1 cellular context compared by ENCODE assay signal in genomic region chr7:129433823-129434171, GRCh38.
TF ChIP-seq lines count a peak whose summit lies in the region.

No MANE protein-coding gene starts in this region.

TF ChIP-seq in K562, 482 proteins besides CTCF, POLR2A, EP300 and RAD21 (continued from another document and continues in another):
- TF ChIP-seq ZC3H4 (CRISPR knock-in tag; IDR thresholded peaks at IDR 0.05; ENCODE audit: borderline replicate concordance) (0 out of 2 replicates have a peak, but pooled peaks have one; percentile 59), XRCC3 (IDR thresholded peaks at IDR 0.05) (no peak), SOX6 (IDR thresholded peaks at IDR 0.05) (no peak), ZNF384 (IDR thresholded peaks at IDR 0.05; ENCODE audit: low read depth, low read length) (0 out of 2 replicates have a peak, but pooled peaks have one; percentile 12), SMARCE1 (IDR thresholded peaks at IDR 0.05) (peak; percentile 24; the same call in 1 of the 2 replicates), CSDE1 (IDR thresholded peaks at IDR 0.05) (no peak), ZNF512 (tag; IDR thresholded peaks at IDR 0.05) (no peak), HNRNPK (IDR thresholded peaks at IDR 0.05; ENCODE audit: low read depth, low read length, poor library complexity, severe bottlenecking) (no peak), PATZ1 (CRISPR knock-in tag; IDR thresholded peaks at IDR 0.05; ENCODE audit: borderline replicate concordance) (no peak), ILF3 (IDR thresholded peaks at IDR 0.05; ENCODE audit: borderline replicate concordance) (no peak), HBP1 (CRISPR knock-in tag; IDR thresholded peaks at IDR 0.05) (no peak; the same call in 1 of the 2 replicates), ZNF41 (CRISPR knock-in tag; conservative IDR thresholded peaks at IDR 0.05) (no peak), RUNX1 (IDR thresholded peaks at IDR 0.05; ENCODE audit: low read depth) (no peak), HMGXB4 (CRISPR knock-in tag; IDR thresholded peaks at IDR 0.05) (no peak), ETS2 (tag; IDR thresholded peaks at IDR 0.05; ENCODE audit: borderline replicate concordance, poor library complexity, severe bottlenecking) (no peak), JUND (IDR thresholded peaks at IDR 0.05; ENCODE audit: borderline replicate concordance, low read depth, low read length) (0 out of 2 replicates have a peak, but pooled peaks have one; percentile 31), JUND (tag; IDR thresholded peaks at IDR 0.05; ENCODE audit: borderline replicate concordance, low read depth, low read length) (no peak), C11orf30 (IDR thresholded peaks at IDR 0.05; ENCODE audit: low read depth) (no peak), NR3C1 (CRISPR knock-in tag; IDR thresholded peaks at IDR 0.05) (no peak), ELF1 (tag; IDR thresholded peaks at IDR 0.05) (no peak), SETDB1 (IDR thresholded peaks at IDR 0.05; ENCODE audit: low read length) (no peak), MEF2A (IDR thresholded peaks at IDR 0.05; ENCODE audit: control insufficient read depth, low read depth, low read length) (no peak), AFF1 (IDR thresholded peaks at IDR 0.05; ENCODE audit: low read depth in 1 of 2, partially characterized antibody in 2 of 2) (no peak), BRD9 (IDR thresholded peaks at IDR 0.05; ENCODE audit: low read depth, partially characterized antibody) (no peak), PURB (CRISPR knock-in tag; IDR thresholded peaks at IDR 0.05; ENCODE audit: low read depth) (no peak), NFATC3 (IDR thresholded peaks at IDR 0.05) (no peak), SMAD3 (CRISPR knock-in tag; conservative IDR thresholded peaks at IDR 0.05) (no peak), CC2D1A (IDR thresholded peaks at IDR 0.05) (0 out of 2 replicates have a peak, but pooled peaks have one; percentile 12), CBFA2T2 (conservative IDR thresholded peaks at IDR 0.05) (no peak), ZNF445 (CRISPR knock-in tag; IDR thresholded peaks at IDR 0.05; ENCODE audit: low read depth) (no peak), GATAD2B (IDR thresholded peaks at IDR 0.05; ENCODE audit: borderline replicate concordance) (no peak), ZNF764 (CRISPR knock-in tag; IDR thresholded peaks at IDR 0.05; ENCODE audit: low read depth) (no peak), MIER1 (IDR thresholded peaks at IDR 0.05; ENCODE audit: low read depth) (no peak), HMGN3 (IDR thresholded peaks at IDR 0.05; ENCODE audit: borderline replicate concordance, extremely low read depth, insufficient read length, low read depth, low read length) (no peak), CLOCK (CRISPR knock-in tag; IDR thresholded peaks at IDR 0.05; ENCODE audit: borderline replicate concordance) (no peak), PTBP1 (IDR thresholded peaks at IDR 0.05; ENCODE audit: low read depth, low read length) (0 out of 2 replicates have a peak, but pooled peaks have one; percentile 18)
- TF ChIP-seq, protein P1, sequence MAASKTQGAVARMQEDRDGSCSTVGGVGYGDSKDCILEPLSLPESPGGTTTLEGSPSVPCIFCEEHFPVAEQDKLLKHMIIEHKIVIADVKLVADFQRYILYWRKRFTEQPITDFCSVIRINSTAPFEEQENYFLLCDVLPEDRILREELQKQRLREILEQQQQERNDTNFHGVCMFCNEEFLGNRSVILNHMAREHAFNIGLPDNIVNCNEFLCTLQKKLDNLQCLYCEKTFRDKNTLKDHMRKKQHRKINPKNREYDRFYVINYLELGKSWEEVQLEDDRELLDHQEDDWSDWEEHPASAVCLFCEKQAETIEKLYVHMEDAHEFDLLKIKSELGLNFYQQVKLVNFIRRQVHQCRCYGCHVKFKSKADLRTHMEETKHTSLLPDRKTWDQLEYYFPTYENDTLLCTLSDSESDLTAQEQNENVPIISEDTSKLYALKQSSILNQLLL (CRISPR knock-in tag; IDR thresholded peaks at IDR 0.05; ENCODE audit: borderline replicate concordance), result no peak
- TF ChIP-seq, protein P2, sequence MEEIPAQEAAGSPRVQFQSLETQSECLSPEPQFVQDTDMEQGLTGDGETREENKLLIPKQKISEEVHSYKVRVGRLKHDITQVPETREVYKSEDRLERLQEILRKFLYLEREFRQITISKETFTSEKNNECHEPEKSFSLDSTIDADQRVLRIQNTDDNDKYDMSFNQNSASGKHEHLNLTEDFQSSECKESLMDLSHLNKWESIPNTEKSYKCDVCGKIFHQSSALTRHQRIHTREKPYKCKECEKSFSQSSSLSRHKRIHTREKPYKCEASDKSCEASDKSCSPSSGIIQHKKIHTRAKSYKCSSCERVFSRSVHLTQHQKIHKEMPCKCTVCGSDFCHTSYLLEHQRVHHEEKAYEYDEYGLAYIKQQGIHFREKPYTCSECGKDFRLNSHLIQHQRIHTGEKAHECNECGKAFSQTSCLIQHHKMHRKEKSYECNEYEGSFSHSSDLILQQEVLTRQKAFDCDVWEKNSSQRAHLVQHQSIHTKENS (CRISPR knock-in tag; IDR thresholded peaks at IDR 0.05), result no peak
- TF ChIP-seq, protein P3, sequence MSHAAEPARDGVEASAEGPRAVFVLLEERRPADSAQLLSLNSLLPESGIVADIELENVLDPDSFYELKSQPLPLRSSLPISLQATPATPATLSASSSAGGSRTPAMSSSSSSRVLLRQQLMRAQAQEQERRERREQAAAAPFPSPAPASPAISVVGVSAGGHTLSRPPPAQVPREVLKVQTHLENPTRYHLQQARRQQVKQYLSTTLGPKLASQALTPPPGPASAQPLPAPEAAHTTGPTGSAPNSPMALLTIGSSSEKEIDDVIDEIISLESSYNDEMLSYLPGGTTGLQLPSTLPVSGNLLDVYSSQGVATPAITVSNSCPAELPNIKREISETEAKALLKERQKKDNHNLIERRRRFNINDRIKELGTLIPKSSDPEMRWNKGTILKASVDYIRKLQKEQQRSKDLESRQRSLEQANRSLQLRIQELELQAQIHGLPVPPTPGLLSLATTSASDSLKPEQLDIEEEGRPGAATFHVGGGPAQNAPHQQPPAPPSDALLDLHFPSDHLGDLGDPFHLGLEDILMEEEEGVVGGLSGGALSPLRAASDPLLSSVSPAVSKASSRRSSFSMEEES (CRISPR knock-in tag; IDR thresholded peaks at IDR 0.05), result no peak
- TF ChIP-seq, protein P4, sequence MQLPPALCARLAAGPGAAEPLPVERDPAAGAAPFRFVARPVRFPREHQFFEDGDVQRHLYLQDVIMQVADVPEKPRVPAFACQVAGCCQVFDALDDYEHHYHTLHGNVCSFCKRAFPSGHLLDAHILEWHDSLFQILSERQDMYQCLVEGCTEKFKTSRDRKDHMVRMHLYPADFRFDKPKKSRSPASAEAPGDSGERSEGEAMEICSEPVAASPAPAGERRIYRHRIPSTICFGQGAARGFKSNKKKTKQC (CRISPR knock-in tag; IDR thresholded peaks at IDR 0.05), result peak; percentile 54; the same call in 1 of the 2 replicates
- TF ChIP-seq, protein P5, sequence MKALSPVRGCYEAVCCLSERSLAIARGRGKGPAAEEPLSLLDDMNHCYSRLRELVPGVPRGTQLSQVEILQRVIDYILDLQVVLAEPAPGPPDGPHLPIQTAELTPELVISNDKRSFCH (CRISPR knock-in tag; IDR thresholded peaks at IDR 0.05), result no peak
- TF ChIP-seq, protein P5 (tag; IDR thresholded peaks at IDR 0.05), result 0 out of 2 replicates have a peak, but pooled peaks have one; percentile 22
